In the genomic region with DNA sequence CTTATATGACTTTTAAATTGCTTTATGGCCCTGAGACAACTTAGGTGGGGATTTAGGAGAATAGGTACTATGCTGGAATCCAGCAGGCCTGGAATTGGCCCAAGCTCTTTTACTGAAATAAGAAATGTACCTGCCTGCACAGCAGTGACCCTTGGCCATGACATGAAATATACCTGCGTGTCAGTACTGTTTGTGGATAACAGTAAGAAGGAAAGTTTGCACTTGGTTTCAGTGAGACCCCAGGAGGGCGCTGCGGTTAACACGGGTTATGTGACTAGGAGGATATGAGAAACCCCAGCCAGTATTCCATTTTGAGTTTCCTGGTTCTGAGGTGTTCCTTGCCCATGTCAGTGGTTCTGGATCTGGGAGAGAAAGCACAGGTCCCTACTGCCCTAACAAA, we compare ENCODE assay signal across 11 cellular contexts. TPM values are rescaled to one million over a fixed set of nuclear protein-coding genes. Genes with fewer than 3 reads are reported as not detected.
A peak's percentile ranks its signal among the peaks of the same experiment; 100 is the strongest.
DNase-seq lines count a peak whose midpoint lies in the region; ATAC-seq, FAIRE-seq and TF ChIP-seq lines count a peak whose summit lies in the region.
"Had no signal": no experiment of that assay in that cellular context is flagged by ENCODE, and none has a peak within 500 bp of the region (broad histone marks: within the 10 kb centered on the region; RNA-seq: fewer than 3 reads in every experiment).

No MANE protein-coding gene starts in this region.

- peaks cover 10% of the 10 kb centered on the region for H3K27me3 Mint-ChIP-seq in WTC11 (ENCODE audit: low read depth)

- H3K36me3 ChIP-seq in mucosa of descending colon (ENCODE audit: low read depth): no peaks in the 10 kb centered on the region
- H3K36me3 ChIP-seq in upper lobe of left lung: no peaks in the 10 kb centered on the region
- H3K36me3 ChIP-seq: pancreas had no signal

- CTCF ChIA-PET in WTC11 (lab: Charles Lee): interaction anchor here (1.3 kb wide), 1 partner anchor 124 kb away, joined by 3 read pairs; no protein-coding TSS in a partner anchor

- POLR2A ChIA-PET in WTC11 (lab: Charles Lee): no interaction called here

- H3K27ac Mint-ChIP-seq in WTC11: no peak overlapping the region

- 64% methylated on average over 4 of the region's 4 CpGs; no CpG with 5 or more reads in 1 of the 2 donors for WGBS in upper lobe of left lung, 2 donors

- no peak for DNase-seq in GM18507 (ENCODE audit: extremely low spot score, insufficient read length, low read depth)
- no peak for DNase-seq in WTC11 (ENCODE audit: low spot score)
- peak in 2 of 3 donors; percentile 52 to 68 for DNase-seq in mucosa of descending colon
- DNase-seq in DMS114 treated with DMSO at 0.1 percent for 48 hours (lab: John Stamatoyannopoulos, UW; ENCODE audit: unreplicated experiment): no peak
- no peak for DNase-seq in D721Med (ENCODE audit: insufficient read length, low spot score)
- no peak for DNase-seq in medulla oblongata (ENCODE audit: extremely low spot score)
- DNase-seq in upper lobe of left lung: no peak
- DNase-seq: activated CD4-positive, CD25-positive, alpha-beta regulatory T cell; NCI-H748 treated with DMSO at 0.1 percent for 48 hours; pancreas had no signal

- H3K4me3 ChIP-seq in mucosa of descending colon (no peak overlapping the region), upper lobe of left lung (no peak overlapping the region)
- H3K4me3 ChIP-seq: pancreas had no signal

- H3K9me3 ChIP-seq in mucosa of descending colon (no peaks in the 10 kb centered on the region), upper lobe of left lung (no peaks in the 10 kb centered on the region)
- H3K9me3 ChIP-seq: pancreas had no signal

- no peak for TF ChIP-seq POLR2A in upper lobe of left lung (IDR thresholded peaks at IDR 0.05)

- peaks cover 76% of the 10 kb centered on the region for H3K4me1 Mint-ChIP-seq in WTC11

- FAIRE-seq in GM18507 (lab: Jason Lieb, UNC): peak; percentile 85
- FAIRE-seq in D721Med (lab: Jason Lieb, UNC): no peak

- ATAC-seq in GM21786 (IDR thresholded peaks at IDR 0.05; ENCODE audit: unreplicated experiment) (peak; percentile 46), WTC11 (no peak), mucosa of descending colon (peak; percentile 30), upper lobe of left lung (ENCODE audit: low FRiP score in 2 of 2) (no peak)
- ATAC-seq: pancreas had no signal

- H3K36me3 Mint-ChIP-seq in WTC11: peaks cover 9% of the 10 kb centered on the region

- H3K27me3 ChIP-seq in upper lobe of left lung: no peaks in the 10 kb centered on the region
- H3K27me3 ChIP-seq: pancreas had no signal

- TF ChIP-seq EP300 in upper lobe of left lung (IDR thresholded peaks at IDR 0.05): no peak

- H3K9me3 Mint-ChIP-seq in WTC11: peaks cover 9% of the 10 kb centered on the region; the same call in 1 of the 2 replicates

- intact Hi-C loops in mucosa of descending colon (cut with DNase I, micrococcal nuclease): no loop called here

- TF ChIP-seq CTCF in WTC11 (IDR thresholded peaks at IDR 0.05) (no peak), mucosa of descending colon (IDR thresholded peaks at IDR 0.05) (no peak), D721Med (IDR thresholded peaks at IDR 0.05; ENCODE audit: insufficient read depth, missing control alignments) (no peak), upper lobe of left lung (IDR thresholded peaks at IDR 0.05) (no peak)

- H3K4me1 ChIP-seq in mucosa of descending colon (ENCODE audit: low read depth) (peaks cover 11% of the 10 kb centered on the region), upper lobe of left lung (peaks cover 17 to 47% (median 31%) of the 10 kb centered on the region in 4 donors)

- H3K4me3 Mint-ChIP-seq in WTC11: 0 out of 2 replicates have a peak overlapping the region, but pooled peaks have one; percentile 16

- H3K27ac ChIP-seq in upper lobe of left lung: peak overlapping the region in 1 of 4 donors; percentile 1
- H3K27ac ChIP-seq: pancreas had no signal

TF ChIP-seq in WTC11, 78 proteins besides CTCF, POLR2A, EP300 and RAD21 (continues in another document):
- TF ChIP-seq USF2 (CRISPR knock-in tag; IDR thresholded peaks at IDR 0.05): no peak
- TF ChIP-seq, protein P1, sequence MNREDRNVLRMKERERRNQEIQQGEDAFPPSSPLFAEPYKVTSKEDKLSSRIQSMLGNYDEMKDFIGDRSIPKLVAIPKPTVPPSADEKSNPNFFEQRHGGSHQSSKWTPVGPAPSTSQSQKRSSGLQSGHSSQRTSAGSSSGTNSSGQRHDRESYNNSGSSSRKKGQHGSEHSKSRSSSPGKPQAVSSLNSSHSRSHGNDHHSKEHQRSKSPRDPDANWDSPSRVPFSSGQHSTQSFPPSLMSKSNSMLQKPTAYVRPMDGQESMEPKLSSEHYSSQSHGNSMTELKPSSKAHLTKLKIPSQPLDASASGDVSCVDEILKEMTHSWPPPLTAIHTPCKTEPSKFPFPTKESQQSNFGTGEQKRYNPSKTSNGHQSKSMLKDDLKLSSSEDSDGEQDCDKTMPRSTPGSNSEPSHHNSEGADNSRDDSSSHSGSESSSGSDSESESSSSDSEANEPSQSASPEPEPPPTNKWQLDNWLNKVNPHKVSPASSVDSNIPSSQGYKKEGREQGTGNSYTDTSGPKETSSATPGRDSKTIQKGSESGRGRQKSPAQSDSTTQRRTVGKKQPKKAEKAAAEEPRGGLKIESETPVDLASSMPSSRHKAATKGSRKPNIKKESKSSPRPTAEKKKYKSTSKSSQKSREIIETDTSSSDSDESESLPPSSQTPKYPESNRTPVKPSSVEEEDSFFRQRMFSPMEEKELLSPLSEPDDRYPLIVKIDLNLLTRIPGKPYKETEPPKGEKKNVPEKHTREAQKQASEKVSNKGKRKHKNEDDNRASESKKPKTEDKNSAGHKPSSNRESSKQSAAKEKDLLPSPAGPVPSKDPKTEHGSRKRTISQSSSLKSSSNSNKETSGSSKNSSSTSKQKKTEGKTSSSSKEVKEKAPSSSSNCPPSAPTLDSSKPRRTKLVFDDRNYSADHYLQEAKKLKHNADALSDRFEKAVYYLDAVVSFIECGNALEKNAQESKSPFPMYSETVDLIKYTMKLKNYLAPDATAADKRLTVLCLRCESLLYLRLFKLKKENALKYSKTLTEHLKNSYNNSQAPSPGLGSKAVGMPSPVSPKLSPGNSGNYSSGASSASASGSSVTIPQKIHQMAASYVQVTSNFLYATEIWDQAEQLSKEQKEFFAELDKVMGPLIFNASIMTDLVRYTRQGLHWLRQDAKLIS (CRISPR knock-in tag; IDR thresholded peaks at IDR 0.05; ENCODE audit: borderline replicate concordance): no peak
- TF ChIP-seq, protein P2, sequence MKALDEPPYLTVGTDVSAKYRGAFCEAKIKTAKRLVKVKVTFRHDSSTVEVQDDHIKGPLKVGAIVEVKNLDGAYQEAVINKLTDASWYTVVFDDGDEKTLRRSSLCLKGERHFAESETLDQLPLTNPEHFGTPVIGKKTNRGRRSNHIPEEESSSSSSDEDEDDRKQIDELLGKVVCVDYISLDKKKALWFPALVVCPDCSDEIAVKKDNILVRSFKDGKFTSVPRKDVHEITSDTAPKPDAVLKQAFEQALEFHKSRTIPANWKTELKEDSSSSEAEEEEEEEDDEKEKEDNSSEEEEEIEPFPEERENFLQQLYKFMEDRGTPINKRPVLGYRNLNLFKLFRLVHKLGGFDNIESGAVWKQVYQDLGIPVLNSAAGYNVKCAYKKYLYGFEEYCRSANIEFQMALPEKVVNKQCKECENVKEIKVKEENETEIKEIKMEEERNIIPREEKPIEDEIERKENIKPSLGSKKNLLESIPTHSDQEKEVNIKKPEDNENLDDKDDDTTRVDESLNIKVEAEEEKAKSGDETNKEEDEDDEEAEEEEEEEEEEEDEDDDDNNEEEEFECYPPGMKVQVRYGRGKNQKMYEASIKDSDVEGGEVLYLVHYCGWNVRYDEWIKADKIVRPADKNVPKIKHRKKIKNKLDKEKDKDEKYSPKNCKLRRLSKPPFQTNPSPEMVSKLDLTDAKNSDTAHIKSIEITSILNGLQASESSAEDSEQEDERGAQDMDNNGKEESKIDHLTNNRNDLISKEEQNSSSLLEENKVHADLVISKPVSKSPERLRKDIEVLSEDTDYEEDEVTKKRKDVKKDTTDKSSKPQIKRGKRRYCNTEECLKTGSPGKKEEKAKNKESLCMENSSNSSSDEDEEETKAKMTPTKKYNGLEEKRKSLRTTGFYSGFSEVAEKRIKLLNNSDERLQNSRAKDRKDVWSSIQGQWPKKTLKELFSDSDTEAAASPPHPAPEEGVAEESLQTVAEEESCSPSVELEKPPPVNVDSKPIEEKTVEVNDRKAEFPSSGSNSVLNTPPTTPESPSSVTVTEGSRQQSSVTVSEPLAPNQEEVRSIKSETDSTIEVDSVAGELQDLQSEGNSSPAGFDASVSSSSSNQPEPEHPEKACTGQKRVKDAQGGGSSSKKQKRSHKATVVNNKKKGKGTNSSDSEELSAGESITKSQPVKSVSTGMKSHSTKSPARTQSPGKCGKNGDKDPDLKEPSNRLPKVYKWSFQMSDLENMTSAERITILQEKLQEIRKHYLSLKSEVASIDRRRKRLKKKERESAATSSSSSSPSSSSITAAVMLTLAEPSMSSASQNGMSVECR (CRISPR knock-in tag; IDR thresholded peaks at IDR 0.05; ENCODE audit: borderline replicate concordance): no peak
- TF ChIP-seq, protein P3, sequence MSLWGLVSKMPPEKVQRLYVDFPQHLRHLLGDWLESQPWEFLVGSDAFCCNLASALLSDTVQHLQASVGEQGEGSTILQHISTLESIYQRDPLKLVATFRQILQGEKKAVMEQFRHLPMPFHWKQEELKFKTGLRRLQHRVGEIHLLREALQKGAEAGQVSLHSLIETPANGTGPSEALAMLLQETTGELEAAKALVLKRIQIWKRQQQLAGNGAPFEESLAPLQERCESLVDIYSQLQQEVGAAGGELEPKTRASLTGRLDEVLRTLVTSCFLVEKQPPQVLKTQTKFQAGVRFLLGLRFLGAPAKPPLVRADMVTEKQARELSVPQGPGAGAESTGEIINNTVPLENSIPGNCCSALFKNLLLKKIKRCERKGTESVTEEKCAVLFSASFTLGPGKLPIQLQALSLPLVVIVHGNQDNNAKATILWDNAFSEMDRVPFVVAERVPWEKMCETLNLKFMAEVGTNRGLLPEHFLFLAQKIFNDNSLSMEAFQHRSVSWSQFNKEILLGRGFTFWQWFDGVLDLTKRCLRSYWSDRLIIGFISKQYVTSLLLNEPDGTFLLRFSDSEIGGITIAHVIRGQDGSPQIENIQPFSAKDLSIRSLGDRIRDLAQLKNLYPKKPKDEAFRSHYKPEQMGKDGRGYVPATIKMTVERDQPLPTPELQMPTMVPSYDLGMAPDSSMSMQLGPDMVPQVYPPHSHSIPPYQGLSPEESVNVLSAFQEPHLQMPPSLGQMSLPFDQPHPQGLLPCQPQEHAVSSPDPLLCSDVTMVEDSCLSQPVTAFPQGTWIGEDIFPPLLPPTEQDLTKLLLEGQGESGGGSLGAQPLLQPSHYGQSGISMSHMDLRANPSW (CRISPR knock-in tag; conservative IDR thresholded peaks at IDR 0.05; ENCODE audit: low read depth): no peak

RNA-seq across cellular contexts. Expression of gene MTM1, which starts 5.3 kb away (rescaled TPM):
- total RNA-seq in WTC11 (2021) (7.6 to 10.4 TPM (median 8.6 TPM) in 3 replicates), mucosa of descending colon (10 to 100 TPM; 42.2 to 77.3 (median 56.9) TPM), upper lobe of left lung (10 to 100 TPM in 5 of 6 donors, 1 to 10 TPM in 1; 5.1 to 30.6 (median 20.6) TPM)

Comparison
In these comparisons a context has a peak if more than half of its experiments do, and no peak if none do; other contexts are left out.
1. DNase-seq: peak in mucosa of descending colon (2 of 3); none in GM18507 (single experiment), WTC11 (single experiment), DMS114 treated with DMSO at 0.1 percent for 48 hours (single experiment), D721Med (single experiment), medulla oblongata (single experiment) and upper lobe of left lung (0 of 2).
2. ATAC-seq: peak in GM21786 (single experiment) and mucosa of descending colon (single experiment); none in WTC11 (single experiment) and upper lobe of left lung (0 of 2).